Comparison of ENCODE assay signal across 1 cellular context in the genomic region with DNA sequence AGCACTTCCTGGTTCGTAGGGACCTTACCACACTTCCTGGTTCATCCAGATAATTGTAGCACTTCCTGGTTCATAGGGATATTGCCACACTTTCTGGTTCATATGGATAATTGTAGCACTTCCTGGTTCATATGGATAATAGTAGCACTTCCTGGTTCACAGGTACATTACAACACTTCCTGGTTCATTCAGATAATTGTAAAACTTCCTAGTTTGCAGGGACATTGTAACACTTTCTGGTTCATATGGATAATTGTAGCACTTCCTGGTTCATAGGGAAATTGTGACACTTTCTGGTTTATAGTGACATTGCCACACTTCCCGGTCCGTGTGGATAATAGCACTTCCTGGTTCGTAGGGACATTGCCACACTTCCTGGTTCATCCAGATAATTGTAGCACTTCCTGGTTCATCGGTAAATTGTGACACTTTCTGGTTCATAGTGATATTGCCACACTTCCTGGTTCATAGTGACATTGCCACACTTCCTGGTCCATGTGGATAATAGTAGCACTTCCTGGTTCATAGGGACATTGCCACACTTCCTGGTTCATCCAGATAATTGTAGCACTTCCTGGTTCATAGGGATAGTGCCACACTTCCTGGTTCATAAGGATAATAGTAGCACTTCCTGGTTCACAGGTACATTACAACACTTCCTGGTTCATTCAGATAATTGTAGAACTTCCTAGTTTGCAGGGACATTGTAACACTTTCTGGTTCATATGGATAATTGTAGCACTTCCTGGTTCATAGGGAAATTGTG.
TF ChIP-seq lines count a peak whose summit lies in the region.

No MANE protein-coding gene starts in this region.

TF ChIP-seq in K562, 482 proteins besides CTCF, POLR2A, EP300 and RAD21 (continued from another document):
- TF ChIP-seq, protein P1, sequence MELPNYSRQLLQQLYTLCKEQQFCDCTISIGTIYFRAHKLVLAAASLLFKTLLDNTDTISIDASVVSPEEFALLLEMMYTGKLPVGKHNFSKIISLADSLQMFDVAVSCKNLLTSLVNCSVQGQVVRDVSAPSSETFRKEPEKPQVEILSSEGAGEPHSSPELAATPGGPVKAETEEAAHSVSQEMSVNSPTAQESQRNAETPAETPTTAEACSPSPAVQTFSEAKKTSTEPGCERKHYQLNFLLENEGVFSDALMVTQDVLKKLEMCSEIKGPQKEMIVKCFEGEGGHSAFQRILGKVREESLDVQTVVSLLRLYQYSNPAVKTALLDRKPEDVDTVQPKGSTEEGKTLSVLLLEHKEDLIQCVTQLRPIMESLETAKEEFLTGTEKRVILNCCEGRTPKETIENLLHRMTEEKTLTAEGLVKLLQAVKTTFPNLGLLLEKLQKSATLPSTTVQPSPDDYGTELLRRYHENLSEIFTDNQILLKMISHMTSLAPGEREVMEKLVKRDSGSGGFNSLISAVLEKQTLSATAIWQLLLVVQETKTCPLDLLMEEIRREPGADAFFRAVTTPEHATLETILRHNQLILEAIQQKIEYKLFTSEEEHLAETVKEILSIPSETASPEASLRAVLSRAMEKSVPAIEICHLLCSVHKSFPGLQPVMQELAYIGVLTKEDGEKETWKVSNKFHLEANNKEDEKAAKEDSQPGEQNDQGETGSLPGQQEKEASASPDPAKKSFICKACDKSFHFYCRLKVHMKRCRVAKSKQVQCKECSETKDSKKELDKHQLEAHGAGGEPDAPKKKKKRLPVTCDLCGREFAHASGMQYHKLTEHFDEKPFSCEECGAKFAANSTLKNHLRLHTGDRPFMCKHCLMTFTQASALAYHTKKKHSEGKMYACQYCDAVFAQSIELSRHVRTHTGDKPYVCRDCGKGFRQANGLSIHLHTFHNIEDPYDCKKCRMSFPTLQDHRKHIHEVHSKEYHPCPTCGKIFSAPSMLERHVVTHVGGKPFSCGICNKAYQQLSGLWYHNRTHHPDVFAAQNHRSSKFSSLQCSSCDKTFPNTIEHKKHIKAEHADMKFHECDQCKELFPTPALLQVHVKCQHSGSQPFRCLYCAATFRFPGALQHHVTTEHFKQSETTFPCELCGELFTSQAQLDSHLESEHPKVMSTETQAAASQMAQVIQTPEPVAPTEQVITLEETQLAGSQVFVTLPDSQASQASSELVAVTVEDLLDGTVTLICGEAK (IDR thresholded peaks at IDR 0.05) = peak; percentile 97
- TF ChIP-seq, protein P1 (CRISPR knock-in tag; IDR thresholded peaks at IDR 0.05) = peak; percentile 13; the same call in 1 of the 2 replicates
- TF ChIP-seq, protein P2, sequence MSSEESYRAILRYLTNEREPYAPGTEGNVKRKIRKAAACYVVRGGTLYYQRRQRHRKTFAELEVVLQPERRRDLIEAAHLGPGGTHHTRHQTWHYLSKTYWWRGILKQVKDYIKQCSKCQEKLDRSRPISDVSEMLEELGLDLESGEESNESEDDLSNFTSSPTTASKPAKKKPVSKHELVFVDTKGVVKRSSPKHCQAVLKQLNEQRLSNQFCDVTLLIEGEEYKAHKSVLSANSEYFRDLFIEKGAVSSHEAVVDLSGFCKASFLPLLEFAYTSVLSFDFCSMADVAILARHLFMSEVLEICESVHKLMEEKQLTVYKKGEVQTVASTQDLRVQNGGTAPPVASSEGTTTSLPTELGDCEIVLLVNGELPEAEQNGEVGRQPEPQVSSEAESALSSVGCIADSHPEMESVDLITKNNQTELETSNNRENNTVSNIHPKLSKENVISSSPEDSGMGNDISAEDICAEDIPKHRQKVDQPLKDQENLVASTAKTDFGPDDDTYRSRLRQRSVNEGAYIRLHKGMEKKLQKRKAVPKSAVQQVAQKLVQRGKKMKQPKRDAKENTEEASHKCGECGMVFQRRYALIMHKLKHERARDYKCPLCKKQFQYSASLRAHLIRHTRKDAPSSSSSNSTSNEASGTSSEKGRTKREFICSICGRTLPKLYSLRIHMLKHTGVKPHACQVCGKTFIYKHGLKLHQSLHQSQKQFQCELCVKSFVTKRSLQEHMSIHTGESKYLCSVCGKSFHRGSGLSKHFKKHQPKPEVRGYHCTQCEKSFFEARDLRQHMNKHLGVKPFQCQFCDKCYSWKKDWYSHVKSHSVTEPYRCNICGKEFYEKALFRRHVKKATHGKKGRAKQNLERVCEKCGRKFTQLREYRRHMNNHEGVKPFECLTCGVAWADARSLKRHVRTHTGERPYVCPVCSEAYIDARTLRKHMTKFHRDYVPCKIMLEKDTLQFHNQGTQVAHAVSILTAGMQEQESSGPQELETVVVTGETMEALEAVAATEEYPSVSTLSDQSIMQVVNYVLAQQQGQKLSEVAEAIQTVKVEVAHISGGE (CRISPR knock-in tag; IDR thresholded peaks at IDR 0.05) = peak; percentile 29 to 95 (median 72); a peak in 5 of 6 replicates
